ENCODE assay signal across 1 cellular context in genomic region chr17:50476545-50477315, GRCh38.
TF ChIP-seq lines count a peak whose summit lies in the region.

No MANE protein-coding gene starts in this region.

TF ChIP-seq in HepG2, 621 proteins besides CTCF, POLR2A, EP300 and RAD21 (continued from another document and continues in another):
- peak; percentile 52 for TF ChIP-seq DRAP1 (CRISPR knock-in tag; IDR thresholded peaks at IDR 0.05)
- TF ChIP-seq ZSCAN25 (CRISPR knock-in tag; IDR thresholded peaks at IDR 0.05), result no peak
- TF ChIP-seq NFIB (CRISPR knock-in tag; IDR thresholded peaks at IDR 0.05; ENCODE audit: borderline replicate concordance), result no peak
- TF ChIP-seq MXD4 (CRISPR knock-in tag; IDR thresholded peaks at IDR 0.05), result no peak; the same call in 1 of the 2 replicates
- no peak for TF ChIP-seq SIN3A (IDR thresholded peaks at IDR 0.05; ENCODE audit: borderline replicate concordance, low read depth, low read length)
- peak; percentile 58; the same call in 1 of the 2 replicates for TF ChIP-seq YEATS4 (CRISPR knock-in tag; IDR thresholded peaks at IDR 0.05; ENCODE audit: borderline replicate concordance)
- no peak for TF ChIP-seq DMAP1 (CRISPR knock-in tag; IDR thresholded peaks at IDR 0.05)
- TF ChIP-seq ZNF350 (CRISPR knock-in tag; IDR thresholded peaks at IDR 0.05; ENCODE audit: borderline replicate concordance, low read depth), result peak; percentile 52; the same call in 1 of the 2 replicates
- TF ChIP-seq ZNF280B (CRISPR knock-in tag; IDR thresholded peaks at IDR 0.05; ENCODE audit: borderline replicate concordance), result no peak
- TF ChIP-seq ATF7-NPFF (CRISPR knock-in tag; IDR thresholded peaks at IDR 0.05; ENCODE audit: low read depth), result no peak
- no peak for TF ChIP-seq KLF6 (CRISPR knock-in tag; IDR thresholded peaks at IDR 0.05)
- no peak for TF ChIP-seq ZNF317 (CRISPR knock-in tag; IDR thresholded peaks at IDR 0.05)
- TF ChIP-seq EZH2 (conservative IDR thresholded peaks at IDR 0.05; ENCODE audit: low read depth, low read length), result no peak
- no peak for TF ChIP-seq FOXM1 (CRISPR knock-in tag; IDR thresholded peaks at IDR 0.05)
- no peak for TF ChIP-seq ZNF556 (CRISPR knock-in tag; IDR thresholded peaks at IDR 0.05; ENCODE audit: borderline replicate concordance)
- peak; percentile 39; the same call in 1 of the 2 replicates for TF ChIP-seq PITX1 (CRISPR knock-in tag; IDR thresholded peaks at IDR 0.05)
- no peak for TF ChIP-seq CBX1 (IDR thresholded peaks at IDR 0.05; ENCODE audit: low read depth)
- TF ChIP-seq PRDM10 (CRISPR knock-in tag; IDR thresholded peaks at IDR 0.05; ENCODE audit: low read depth), result no peak
- no peak for TF ChIP-seq ZNF790 (CRISPR knock-in tag; IDR thresholded peaks at IDR 0.05; ENCODE audit: borderline replicate concordance)
- TF ChIP-seq ZNF577 (CRISPR knock-in tag; IDR thresholded peaks at IDR 0.05; ENCODE audit: borderline replicate concordance, low read depth), result no peak
- TF ChIP-seq ZNF180 (CRISPR knock-in tag; IDR thresholded peaks at IDR 0.05; ENCODE audit: borderline replicate concordance, low read depth), result no peak
- TF ChIP-seq TCF7 (IDR thresholded peaks at IDR 0.05; ENCODE audit: low read depth), result no peak
- TF ChIP-seq ZBTB39 (CRISPR knock-in tag; IDR thresholded peaks at IDR 0.05), result 0 out of 2 replicates have a peak, but pooled peaks have one; percentile 32
- TF ChIP-seq BRD4 (CRISPR knock-in tag; IDR thresholded peaks at IDR 0.05), result no peak
- TF ChIP-seq ZNF510 (CRISPR knock-in tag; IDR thresholded peaks at IDR 0.05; ENCODE audit: low read depth), result no peak
- no peak for TF ChIP-seq HOXA9 (CRISPR knock-in tag; IDR thresholded peaks at IDR 0.05; ENCODE audit: borderline replicate concordance)
- TF ChIP-seq ZNF441 (CRISPR knock-in tag; IDR thresholded peaks at IDR 0.05; ENCODE audit: borderline replicate concordance), result peak; percentile 68; the same call in 1 of the 2 replicates
- TF ChIP-seq ZC3H4 (CRISPR knock-in tag; IDR thresholded peaks at IDR 0.05; ENCODE audit: borderline replicate concordance), result no peak
- no peak for TF ChIP-seq PBX3 (CRISPR knock-in tag; IDR thresholded peaks at IDR 0.05; ENCODE audit: borderline replicate concordance)
- TF ChIP-seq, protein P1, sequence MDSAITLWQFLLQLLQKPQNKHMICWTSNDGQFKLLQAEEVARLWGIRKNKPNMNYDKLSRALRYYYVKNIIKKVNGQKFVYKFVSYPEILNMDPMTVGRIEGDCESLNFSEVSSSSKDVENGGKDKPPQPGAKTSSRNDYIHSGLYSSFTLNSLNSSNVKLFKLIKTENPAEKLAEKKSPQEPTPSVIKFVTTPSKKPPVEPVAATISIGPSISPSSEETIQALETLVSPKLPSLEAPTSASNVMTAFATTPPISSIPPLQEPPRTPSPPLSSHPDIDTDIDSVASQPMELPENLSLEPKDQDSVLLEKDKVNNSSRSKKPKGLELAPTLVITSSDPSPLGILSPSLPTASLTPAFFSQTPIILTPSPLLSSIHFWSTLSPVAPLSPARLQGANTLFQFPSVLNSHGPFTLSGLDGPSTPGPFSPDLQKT (CRISPR knock-in tag; IDR thresholded peaks at IDR 0.05; ENCODE audit: borderline replicate concordance), result no peak
- TF ChIP-seq ZSCAN31 (CRISPR knock-in tag; IDR thresholded peaks at IDR 0.05; ENCODE audit: low read depth), result peak; percentile 59; the same call in 1 of the 2 replicates
- no peak for TF ChIP-seq ZNF24 (IDR thresholded peaks at IDR 0.05)
- TF ChIP-seq SALL2 (CRISPR knock-in tag; IDR thresholded peaks at IDR 0.05), result no peak
- no peak for TF ChIP-seq NKX3-1 (CRISPR knock-in tag; IDR thresholded peaks at IDR 0.05)
- TF ChIP-seq SMAD3 (CRISPR knock-in tag; IDR thresholded peaks at IDR 0.05), result no peak
- 0 out of 2 replicates have a peak, but pooled peaks have one; percentile 23 for TF ChIP-seq KDM5B (CRISPR knock-in tag; IDR thresholded peaks at IDR 0.05; ENCODE audit: borderline replicate concordance)
- TF ChIP-seq USF2 (IDR thresholded peaks at IDR 0.05; ENCODE audit: low read depth, low read length), result no peak
- TF ChIP-seq USF2 (CRISPR knock-in tag; IDR thresholded peaks at IDR 0.05; ENCODE audit: borderline replicate concordance), result no peak
- no peak for TF ChIP-seq NR3C1 (CRISPR knock-in tag; IDR thresholded peaks at IDR 0.05)
- no peak for TF ChIP-seq TBL1XR1 (IDR thresholded peaks at IDR 0.05; ENCODE audit: borderline replicate concordance, low read length, partially characterized antibody)
- TF ChIP-seq, protein P2, sequence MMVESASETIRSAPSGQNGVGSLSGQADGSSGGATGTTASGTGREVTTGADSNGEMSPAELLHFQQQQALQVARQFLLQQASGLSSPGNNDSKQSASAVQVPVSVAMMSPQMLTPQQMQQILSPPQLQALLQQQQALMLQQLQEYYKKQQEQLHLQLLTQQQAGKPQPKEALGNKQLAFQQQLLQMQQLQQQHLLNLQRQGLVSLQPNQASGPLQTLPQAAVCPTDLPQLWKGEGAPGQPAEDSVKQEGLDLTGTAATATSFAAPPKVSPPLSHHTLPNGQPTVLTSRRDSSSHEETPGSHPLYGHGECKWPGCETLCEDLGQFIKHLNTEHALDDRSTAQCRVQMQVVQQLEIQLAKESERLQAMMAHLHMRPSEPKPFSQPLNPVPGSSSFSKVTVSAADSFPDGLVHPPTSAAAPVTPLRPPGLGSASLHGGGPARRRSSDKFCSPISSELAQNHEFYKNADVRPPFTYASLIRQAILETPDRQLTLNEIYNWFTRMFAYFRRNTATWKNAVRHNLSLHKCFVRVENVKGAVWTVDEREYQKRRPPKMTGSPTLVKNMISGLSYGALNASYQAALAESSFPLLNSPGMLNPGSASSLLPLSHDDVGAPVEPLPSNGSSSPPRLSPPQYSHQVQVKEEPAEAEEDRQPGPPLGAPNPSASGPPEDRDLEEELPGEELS (CRISPR knock-in tag; IDR thresholded peaks at IDR 0.05), result peak; percentile 52
- no peak for TF ChIP-seq ZNF614 (CRISPR knock-in tag; IDR thresholded peaks at IDR 0.05; ENCODE audit: borderline replicate concordance)
- TF ChIP-seq ZBTB8A (CRISPR knock-in tag; IDR thresholded peaks at IDR 0.05; ENCODE audit: borderline replicate concordance, low read depth), result no peak
- TF ChIP-seq, protein P3, sequence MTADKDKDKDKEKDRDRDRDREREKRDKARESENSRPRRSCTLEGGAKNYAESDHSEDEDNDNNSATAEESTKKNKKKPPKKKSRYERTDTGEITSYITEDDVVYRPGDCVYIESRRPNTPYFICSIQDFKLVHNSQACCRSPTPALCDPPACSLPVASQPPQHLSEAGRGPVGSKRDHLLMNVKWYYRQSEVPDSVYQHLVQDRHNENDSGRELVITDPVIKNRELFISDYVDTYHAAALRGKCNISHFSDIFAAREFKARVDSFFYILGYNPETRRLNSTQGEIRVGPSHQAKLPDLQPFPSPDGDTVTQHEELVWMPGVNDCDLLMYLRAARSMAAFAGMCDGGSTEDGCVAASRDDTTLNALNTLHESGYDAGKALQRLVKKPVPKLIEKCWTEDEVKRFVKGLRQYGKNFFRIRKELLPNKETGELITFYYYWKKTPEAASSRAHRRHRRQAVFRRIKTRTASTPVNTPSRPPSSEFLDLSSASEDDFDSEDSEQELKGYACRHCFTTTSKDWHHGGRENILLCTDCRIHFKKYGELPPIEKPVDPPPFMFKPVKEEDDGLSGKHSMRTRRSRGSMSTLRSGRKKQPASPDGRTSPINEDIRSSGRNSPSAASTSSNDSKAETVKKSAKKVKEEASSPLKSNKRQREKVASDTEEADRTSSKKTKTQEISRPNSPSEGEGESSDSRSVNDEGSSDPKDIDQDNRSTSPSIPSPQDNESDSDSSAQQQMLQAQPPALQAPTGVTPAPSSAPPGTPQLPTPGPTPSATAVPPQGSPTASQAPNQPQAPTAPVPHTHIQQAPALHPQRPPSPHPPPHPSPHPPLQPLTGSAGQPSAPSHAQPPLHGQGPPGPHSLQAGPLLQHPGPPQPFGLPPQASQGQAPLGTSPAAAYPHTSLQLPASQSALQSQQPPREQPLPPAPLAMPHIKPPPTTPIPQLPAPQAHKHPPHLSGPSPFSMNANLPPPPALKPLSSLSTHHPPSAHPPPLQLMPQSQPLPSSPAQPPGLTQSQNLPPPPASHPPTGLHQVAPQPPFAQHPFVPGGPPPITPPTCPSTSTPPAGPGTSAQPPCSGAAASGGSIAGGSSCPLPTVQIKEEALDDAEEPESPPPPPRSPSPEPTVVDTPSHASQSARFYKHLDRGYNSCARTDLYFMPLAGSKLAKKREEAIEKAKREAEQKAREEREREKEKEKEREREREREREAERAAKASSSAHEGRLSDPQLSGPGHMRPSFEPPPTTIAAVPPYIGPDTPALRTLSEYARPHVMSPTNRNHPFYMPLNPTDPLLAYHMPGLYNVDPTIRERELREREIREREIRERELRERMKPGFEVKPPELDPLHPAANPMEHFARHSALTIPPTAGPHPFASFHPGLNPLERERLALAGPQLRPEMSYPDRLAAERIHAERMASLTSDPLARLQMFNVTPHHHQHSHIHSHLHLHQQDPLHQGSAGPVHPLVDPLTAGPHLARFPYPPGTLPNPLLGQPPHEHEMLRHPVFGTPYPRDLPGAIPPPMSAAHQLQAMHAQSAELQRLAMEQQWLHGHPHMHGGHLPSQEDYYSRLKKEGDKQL (CRISPR knock-in tag; IDR thresholded peaks at IDR 0.05; ENCODE audit: low read depth), result no peak
